Comparison of ENCODE assay signal across 1 cellular context in genomic region chr14:60931206-60931605, GRCh38.
TF ChIP-seq lines count a peak whose summit lies in the region.

No MANE protein-coding gene starts in this region.

TF ChIP-seq in IMR-90, 13 proteins besides CTCF, POLR2A, EP300 and RAD21 (continued from another document):
- TF ChIP-seq, protein P1, sequence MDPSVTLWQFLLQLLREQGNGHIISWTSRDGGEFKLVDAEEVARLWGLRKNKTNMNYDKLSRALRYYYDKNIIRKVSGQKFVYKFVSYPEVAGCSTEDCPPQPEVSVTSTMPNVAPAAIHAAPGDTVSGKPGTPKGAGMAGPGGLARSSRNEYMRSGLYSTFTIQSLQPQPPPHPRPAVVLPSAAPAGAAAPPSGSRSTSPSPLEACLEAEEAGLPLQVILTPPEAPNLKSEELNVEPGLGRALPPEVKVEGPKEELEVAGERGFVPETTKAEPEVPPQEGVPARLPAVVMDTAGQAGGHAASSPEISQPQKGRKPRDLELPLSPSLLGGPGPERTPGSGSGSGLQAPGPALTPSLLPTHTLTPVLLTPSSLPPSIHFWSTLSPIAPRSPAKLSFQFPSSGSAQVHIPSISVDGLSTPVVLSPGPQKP (IDR thresholded peaks at IDR 0.05; ENCODE audit: borderline replicate concordance, low read depth, low read length): no peak
- no peak for TF ChIP-seq NFE2L2 (IDR thresholded peaks at IDR 0.05; ENCODE audit: low read depth, low read length)
- no peak for TF ChIP-seq CHD1 (IDR thresholded peaks at IDR 0.05; ENCODE audit: low read depth, low read length)
- no peak for TF ChIP-seq CEBPB (IDR thresholded peaks at IDR 0.05; ENCODE audit: low read depth, low read length)
